13 cellular contexts compared by ENCODE assay signal in the genomic region with DNA sequence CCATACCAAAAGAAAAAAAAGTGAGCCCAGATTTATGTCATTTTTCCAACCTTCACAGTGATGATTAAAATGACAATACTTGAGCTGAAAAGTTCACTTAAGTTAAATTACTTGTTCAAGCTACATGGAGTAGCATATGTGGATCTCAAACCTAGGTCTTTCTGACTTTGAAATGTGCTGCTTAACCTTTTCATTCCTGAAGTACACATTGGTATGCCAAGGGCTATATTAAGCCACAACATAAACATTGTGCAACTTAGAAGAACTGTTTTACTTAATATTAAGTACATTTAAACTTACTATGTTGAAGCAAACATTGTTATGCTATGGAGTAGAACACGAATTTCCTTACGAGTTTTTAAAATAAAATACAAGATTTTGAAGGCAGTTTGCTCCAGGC.
"Had no signal": no experiment of that assay in that cellular context is flagged by ENCODE, and none has a peak within 500 bp of the region (broad histone marks: within the 10 kb centered on the region; RNA-seq: fewer than 3 reads in every experiment).

No MANE protein-coding gene starts in this region.

- H3K9me3 Mint-ChIP-seq: activated naive CD4-positive, alpha-beta T cell treated with anti-CD3 and anti-CD28 coated beads, Interleukin-2, amount 50 U/mL, for 24 hours; immature natural killer cell had no signal

- DNase-seq: activated CD4-positive, CD25-positive, alpha-beta regulatory T cell; activated T-cell treated with anti-CD3 and anti-CD28 coated beads, Interleukin-2, amount 50 U/mL, for 1 hour; amygdala; immature natural killer cell; left cardiac atrium; naive thymus-derived CD4-positive, alpha-beta T cell; right cardiac atrium; stimulated activated CD4-positive, alpha-beta T cell treated with anti-CD3 and anti-CD28 coated beads, Interleukin-2, amount 100 ng/mL, for 24 hours; stimulated activated naive B cell treated with anti-CD40 and anti-IgM and Interleukin-4, amounts not matched to agents 10 μg/mL and 1 μg/mL and 100 μg/mL, for 72 hours; T-helper 17 cell; transverse colon had no signal

- ATAC-seq: left cardiac atrium; naive thymus-derived CD4-positive, alpha-beta T cell; right cardiac atrium; stimulated activated naive B cell treated with anti-CD40 and anti-IgM and Interleukin-4, amounts not matched to agents 10 μg/mL and 1 μg/mL and 100 μg/mL, for 72 hours; T-helper 17 cell had no signal

- H3K4me3 Mint-ChIP-seq: activated naive CD4-positive, alpha-beta T cell treated with anti-CD3 and anti-CD28 coated beads, Interleukin-2, amount 50 U/mL, for 24 hours; immature natural killer cell; naive thymus-derived CD4-positive, alpha-beta T cell; stimulated activated naive B cell treated with anti-CD40 and anti-IgM and Interleukin-4, amounts not matched to agents 10 μg/mL and 1 μg/mL and 100 μg/mL, for 72 hours; T-helper 17 cell had no signal

- H3K27ac Mint-ChIP-seq: activated naive CD4-positive, alpha-beta T cell treated with anti-CD3 and anti-CD28 coated beads, Interleukin-2, amount 50 U/mL, for 24 hours; stimulated activated naive B cell treated with anti-CD40 and anti-IgM and Interleukin-4, amounts not matched to agents 10 μg/mL and 1 μg/mL and 100 μg/mL, for 72 hours; T-helper 17 cell had no signal

- H3K27me3 Mint-ChIP-seq: activated naive CD4-positive, alpha-beta T cell treated with anti-CD3 and anti-CD28 coated beads, Interleukin-2, amount 50 U/mL, for 24 hours; naive thymus-derived CD4-positive, alpha-beta T cell; stimulated activated naive B cell treated with anti-CD40 and anti-IgM and Interleukin-4, amounts not matched to agents 10 μg/mL and 1 μg/mL and 100 μg/mL, for 72 hours; T-helper 17 cell had no signal

- H3K4me3 ChIP-seq: esophagus muscularis mucosa, transverse colon had no signal

- H3K4me1 Mint-ChIP-seq: activated naive CD4-positive, alpha-beta T cell treated with anti-CD3 and anti-CD28 coated beads, Interleukin-2, amount 50 U/mL, for 24 hours; stimulated activated naive B cell treated with anti-CD40 and anti-IgM and Interleukin-4, amounts not matched to agents 10 μg/mL and 1 μg/mL and 100 μg/mL, for 72 hours; T-helper 17 cell had no signal
